Comparison of ENCODE assay signal across 26 cellular contexts in the genomic region with DNA sequence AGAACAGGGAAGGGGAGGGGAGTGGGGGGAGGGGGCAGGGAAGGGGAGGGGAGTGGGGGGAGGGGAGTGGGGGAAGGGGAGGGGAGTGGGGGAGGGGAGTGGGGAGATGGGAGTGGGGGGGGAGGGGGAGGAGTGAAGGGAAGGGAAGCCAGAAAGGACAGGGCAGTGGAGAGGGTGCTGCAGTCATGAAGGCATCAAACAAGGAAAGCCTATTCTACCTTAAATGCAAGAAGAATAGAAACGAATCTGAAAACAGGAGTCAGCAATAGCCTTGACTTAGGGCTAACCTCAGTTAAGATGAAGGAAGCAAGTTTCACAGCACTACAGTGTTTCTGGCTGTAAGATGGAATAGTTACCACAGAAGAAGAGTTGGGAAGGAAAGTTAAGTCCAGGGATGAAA.
"Had no signal": no experiment of that assay in that cellular context is flagged by ENCODE, and none has a peak within 500 bp of the region (broad histone marks: within the 10 kb centered on the region; RNA-seq: fewer than 3 reads in every experiment).

No MANE protein-coding gene starts in this region.

- H3K27ac ChIP-seq: hepatocyte, pancreas, prostate gland, sigmoid colon, thoracic aorta had no signal

- H3K4me3 Mint-ChIP-seq: activated B cell treated with CpG ODN at 0.5 μM for 24 hours; activated CD8-positive, alpha-beta memory T cell treated with anti-CD3 and anti-CD28 coated beads, Interleukin-2, amount 10 ng/mL, durations not matched to agents 7 days and 5 days; activated CD8-positive, alpha-beta T cell treated with anti-CD3 and anti-CD28 coated beads, Interleukin-2, amount 10 ng/mL, durations not matched to agents 7 days and 5 days; stimulated activated effector memory CD8-positive, alpha-beta T cell treated with anti-CD3 and anti-CD28 coated beads, Interleukin-12 subunit alpha, Interleukin-12 subunit beta, amount 100 ng/mL, for 72 hours; stimulated activated naive CD8-positive, alpha-beta T cell treated with anti-CD3 and anti-CD28 coated beads, Interleukin-15, Interleukin-2, amounts not matched to agents 100 ng/mL and 50 ng/mL, for 24 hours; T-helper 1 cell treated with Interleukin-12 subunit alpha and Interleukin-12 subunit beta and Interleukin-4 antibody, amounts not matched to agents 30 μg/mL and 1 μg/mL, for 36 hours had no signal

- H3K27ac Mint-ChIP-seq: activated B cell treated with CpG ODN at 0.5 μM for 24 hours; activated CD8-positive, alpha-beta memory T cell treated with anti-CD3 and anti-CD28 coated beads, Interleukin-2, amount 10 ng/mL, durations not matched to agents 7 days and 5 days; activated CD8-positive, alpha-beta T cell treated with anti-CD3 and anti-CD28 coated beads, Interleukin-2, amount 10 ng/mL, durations not matched to agents 7 days and 5 days; activated naive CD4-positive, alpha-beta T cell treated with anti-CD3 and anti-CD28 coated beads, Interleukin-2, amount 50 U/mL, for 72 hours; activated T-helper 2 cell treated with anti-CD3 and anti-CD28 coated beads, Interferon-gamma antibody, Interleukin-2, Interleukin-4, amounts not matched to agents 10 μg/mL and 5 μg/mL and 100 μg/mL, durations not matched to agents 14 hours and 24 hours and 36 hours; stimulated activated effector memory CD8-positive, alpha-beta T cell treated with anti-CD3 and anti-CD28 coated beads, Interleukin-12 subunit alpha, Interleukin-12 subunit beta, amount 100 ng/mL, for 72 hours; stimulated activated naive CD8-positive, alpha-beta T cell treated with anti-CD3 and anti-CD28 coated beads, Interleukin-15, Interleukin-2, amounts not matched to agents 100 ng/mL and 50 ng/mL, for 24 hours; T-helper 1 cell treated with Interleukin-12 subunit alpha and Interleukin-12 subunit beta and Interleukin-4 antibody, amounts not matched to agents 30 μg/mL and 1 μg/mL, for 36 hours had no signal

- ATAC-seq: activated CD8-positive, alpha-beta memory T cell treated with anti-CD3 and anti-CD28 coated beads, Interleukin-2, amount 10 ng/mL, durations not matched to agents 7 days and 5 days; activated CD8-positive, alpha-beta T cell treated with anti-CD3 and anti-CD28 coated beads, Interleukin-2, amount 10 ng/mL, durations not matched to agents 7 days and 5 days; left cardiac atrium; left ventricle myocardium superior; pancreas; stimulated activated effector memory CD8-positive, alpha-beta T cell treated with anti-CD3 and anti-CD28 coated beads, Interleukin-12 subunit alpha, Interleukin-12 subunit beta, amount 100 ng/mL, for 72 hours had no signal

- H3K9me3 ChIP-seq: pancreas, prostate gland, sigmoid colon had no signal

- H3K27me3 Mint-ChIP-seq: activated B cell treated with CpG ODN at 0.5 μM for 24 hours; activated CD8-positive, alpha-beta memory T cell treated with anti-CD3 and anti-CD28 coated beads, Interleukin-2, amount 10 ng/mL, durations not matched to agents 7 days and 5 days; stimulated activated naive CD8-positive, alpha-beta T cell treated with anti-CD3 and anti-CD28 coated beads, Interleukin-15, Interleukin-2, amounts not matched to agents 100 ng/mL and 50 ng/mL, for 24 hours had no signal

- H3K4me1 ChIP-seq: pancreas, prostate gland, sigmoid colon had no signal

- H3K4me1 Mint-ChIP-seq: activated B cell treated with CpG ODN at 0.5 μM for 24 hours; activated CD8-positive, alpha-beta memory T cell treated with anti-CD3 and anti-CD28 coated beads, Interleukin-2, amount 10 ng/mL, durations not matched to agents 7 days and 5 days had no signal

- H3K36me3 ChIP-seq: prostate gland had no signal

- H3K4me3 ChIP-seq: hepatocyte, pancreas, prostate gland, sigmoid colon, thoracic aorta had no signal

- DNase-seq: activated B cell treated with CpG ODN at 0.5 μM for 24 hours; activated CD4-positive, alpha-beta T cell treated with anti-CD3 and anti-CD28 coated beads, Interleukin-2, amount 50 U/mL, for 1 hour; activated CD8-positive, alpha-beta memory T cell treated with anti-CD3 and anti-CD28 coated beads, Interleukin-2, amount 10 ng/mL, durations not matched to agents 7 days and 5 days; activated CD8-positive, alpha-beta T cell treated with anti-CD3 and anti-CD28 coated beads, Interleukin-2, amount 10 ng/mL, durations not matched to agents 7 days and 5 days; activated naive CD4-positive, alpha-beta T cell; activated T-cell treated with anti-CD3 and anti-CD28 coated beads, Interleukin-2, amount 50 U/mL, for 48 hours; effector CD8-positive, alpha-beta T cell; glutamatergic neuron; left cardiac atrium; left ventricle myocardium superior; mammary epithelial cell; pancreas; retina; sigmoid colon; small intestine; stimulated activated CD4-positive, alpha-beta T cell treated with anti-CD3 and anti-CD28 coated beads, Interleukin-4, amount 100 ng/mL, for 24 hours; T-helper 9 cell; trophoblast cell had no signal

- H2AFZ ChIP-seq: hepatocyte had no signal

- H3K4me2 ChIP-seq: hepatocyte had no signal
